ENCODE assay signal across 22 cellular contexts in the genomic region with DNA sequence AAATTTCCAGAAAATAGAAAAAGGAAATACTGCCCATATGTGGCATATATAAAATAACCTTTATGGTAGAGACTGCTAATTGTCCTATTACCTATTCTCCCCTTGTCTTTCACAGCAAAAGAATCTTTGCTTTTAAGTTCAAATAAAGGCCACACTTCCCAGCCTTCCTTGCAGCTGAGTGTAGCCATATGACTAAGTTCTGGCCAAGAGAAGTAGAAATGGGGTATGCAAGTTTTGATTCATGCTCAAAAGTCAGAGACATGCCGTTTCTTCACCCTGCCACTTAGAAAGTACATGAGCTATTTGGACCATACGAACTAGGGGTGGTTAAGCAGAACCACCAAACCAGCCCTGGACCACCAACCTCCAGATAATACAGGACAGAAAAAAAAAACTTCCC. TPM values are rescaled to one million over a fixed set of nuclear protein-coding genes. Genes with fewer than 3 reads are reported as not detected.
A peak's percentile ranks its signal among the peaks of the same experiment; 100 is the strongest.
DNase-seq lines count a peak whose midpoint lies in the region; ATAC-seq and TF ChIP-seq lines count a peak whose summit lies in the region.
"Had no signal": no experiment of that assay in that cellular context is flagged by ENCODE, and none has a peak within 500 bp of the region (broad histone marks: within the 10 kb centered on the region; RNA-seq: fewer than 3 reads in every experiment).

No MANE protein-coding gene starts in this region.

- no peaks in the 10 kb centered on the region for H4K20me1 ChIP-seq in IMR-90 (ENCODE audit: insufficient read depth, low read length)

- H2BK5ac ChIP-seq in IMR-90 (ENCODE audit: low read depth, low read length, poor library complexity, severe bottlenecking) (no peak overlapping the region), neuronal stem cell (ENCODE audit: low read length) (no peak overlapping the region)

- no peak overlapping the region for H2AK5ac ChIP-seq in IMR-90 (ENCODE audit: low read depth, low read length)
- no peak overlapping the region for H2AK5ac ChIP-seq in neuronal stem cell (ENCODE audit: low read depth, low read length)

- intact Hi-C loops in IMR-90 (cut with micrococcal nuclease): no loop called here
- intact Hi-C loops in activated T-helper 1 cell treated with anti-CD3 and anti-CD28 coated beads, Interleukin-12 subunit alpha, Interleukin-12 subunit beta, Interleukin-2, Interleukin-4 antibody, amounts not matched to agents 30 ng/mL and 10 ng/mL and 1 ng/mL, durations not matched to agents 14 hours and 24 hours and 36 hours (cut with micrococcal nuclease): loop anchor here (1.0 kb wide), 1 partner anchor 21 kb away; no protein-coding TSS in a partner anchor

- dilution Hi-C loops in IMR-90 (cut with HindIII; ENCODE audit: low sequenced_read_pairs, unreplicated experiment): no loop called here

- no peak overlapping the region for H3K18ac ChIP-seq in IMR-90 (ENCODE audit: low read depth, low read length)
- H3K18ac ChIP-seq in neuronal stem cell (ENCODE audit: low read length): no peak overlapping the region

- no CpG with 5 or more reads among the region's 2 CpGs for WGBS in IMR-90 (ENCODE audit: extremely low coverage in 2 of 2, insufficient read length in 1 of 2), 2 experiments
- whole genome bisulfite sequencing in neuronal stem cell (ENCODE audit: extremely low coverage in 2 of 2, insufficient read length in 2 of 2, insufficient replicate concordance in 1 of 2), 2 donors: no CpG with 5 or more reads among the region's 2 CpGs

- H3K23ac ChIP-seq in IMR-90 (ENCODE audit: low read depth, low read length) (no peak overlapping the region), neuronal stem cell (ENCODE audit: low read depth, low read length, poor library complexity) (no peak overlapping the region)

- no TSS peak for BruUV-seq in IMR-90 (replicated peaks; lab: Mats Ljungman, UMichigan)

- no peak for TF ChIP-seq CTCF in IMR-90 (conservative IDR thresholded peaks at IDR 0.05; ENCODE audit: low read depth, low read length)
- TF ChIP-seq CTCF in fibroblast of mammary gland (conservative IDR thresholded peaks at IDR 0.05; ENCODE audit: control insufficient read depth, insufficient read depth, low read depth, low read length): no peak

- H2BK15ac ChIP-seq in IMR-90 (ENCODE audit: low read depth, low read length): no peak overlapping the region
- no peak overlapping the region for H2BK15ac ChIP-seq in neuronal stem cell (ENCODE audit: low read length)

- H3K4me2 ChIP-seq in IMR-90 (ENCODE audit: low read depth, low read length) (no peak overlapping the region), neuronal stem cell (ENCODE audit: insufficient read depth, low read length, poor library complexity, severe bottlenecking) (no peak overlapping the region)

- no peaks in the 10 kb centered on the region for H3K36me3 Mint-ChIP-seq in activated T-helper 1 cell treated with anti-CD3 and anti-CD28 coated beads, Interleukin-12 subunit alpha, Interleukin-12 subunit beta, Interleukin-2, Interleukin-4 antibody, amounts not matched to agents 30 ng/mL and 10 ng/mL and 1 ng/mL, durations not matched to agents 14 hours and 24 hours and 36 hours (ENCODE audit: low read depth)
- H3K36me3 Mint-ChIP-seq: CD14-positive monocyte had no signal

- no peaks in the 10 kb centered on the region for H3K4me1 Mint-ChIP-seq in activated T-helper 1 cell treated with anti-CD3 and anti-CD28 coated beads, Interleukin-12 subunit alpha, Interleukin-12 subunit beta, Interleukin-2, Interleukin-4 antibody, amounts not matched to agents 30 ng/mL and 10 ng/mL and 1 ng/mL, durations not matched to agents 14 hours and 24 hours and 36 hours (ENCODE audit: low read depth)

- CTCF ChIA-PET in IMR-90 (lab: Yijun Ruan, JAX): interaction anchor here (0.7 kb wide), 1 partner anchor 312 kb away, joined by 3 read pairs; no protein-coding TSS in a partner anchor

- H3K4me3 Mint-ChIP-seq in activated T-helper 1 cell treated with anti-CD3 and anti-CD28 coated beads, Interleukin-12 subunit alpha, Interleukin-12 subunit beta, Interleukin-2, Interleukin-4 antibody, amounts not matched to agents 30 ng/mL and 10 ng/mL and 1 ng/mL, durations not matched to agents 14 hours and 24 hours and 36 hours: no peak overlapping the region
- H3K4me3 Mint-ChIP-seq: CD14-positive monocyte had no signal

- H3K9me3 ChIP-seq in IMR-90 (ENCODE audit: control insufficient read depth, insufficient read depth, low read length): no peaks in the 10 kb centered on the region
- H3K9me3 ChIP-seq in neuronal stem cell (replicated peaks in 1 of 2; ENCODE audit: control insufficient read depth in 2 of 2, insufficient read depth in 1 of 2, low read depth in 1 of 2, low read length in 2 of 2): no peaks in the 10 kb centered on the region

- no peak overlapping the region for H3K4me3 ChIP-seq in IMR-90 (ENCODE audit: insufficient read depth, low read depth, low read length)
- no peak overlapping the region for H3K4me3 ChIP-seq in fibroblast of mammary gland (ENCODE audit: control insufficient read depth, low read depth, low read length)
- no peak overlapping the region for H3K4me3 ChIP-seq in neuronal stem cell (ENCODE audit: low read length in 2 of 2)

- no peak overlapping the region for H2BK20ac ChIP-seq in IMR-90 (ENCODE audit: low read depth, low read length)

- peaks cover 2% of the 10 kb centered on the region; the same call in 1 of the 2 replicates for H3K4me1 ChIP-seq in IMR-90 (ENCODE audit: control insufficient read depth, insufficient read depth, low read length)
- peaks cover 5 to 7% of the 10 kb centered on the region in 2 donors for H3K4me1 ChIP-seq in neuronal stem cell (ENCODE audit: control insufficient read depth in 2 of 2, insufficient read depth in 1 of 2, low read depth in 1 of 2, low read length in 2 of 2)

- in situ Hi-C loops in IMR-90 (cut with MboI; ENCODE audit: low sequenced_read_pairs): no loop called here

- DNase-seq in IMR-90 (peak; percentile 38), amniotic epithelial cell (ENCODE audit: low read depth) (peak; percentile 35), fibroblast of mammary gland (ENCODE audit: low read depth) (peak; percentile 32), neuronal stem cell (ENCODE audit: low spot score) (no peak), T1000 (lab: John Stamatoyannopoulos, UW) (no peak)
- no peak for DNase-seq in activated T-helper 1 cell treated with anti-CD3 and anti-CD28 coated beads, Interleukin-12 subunit alpha, Interleukin-12 subunit beta, Interleukin-2, Interleukin-4 antibody, amounts not matched to agents 30 ng/mL and 10 ng/mL and 1 ng/mL, durations not matched to agents 14 hours and 24 hours and 36 hours (ENCODE audit: low spot score)
- DNase-seq: AML-193, DMS79 treated with DMSO at 0.1 percent for 48 hours, GDM1, HCEC 1CT, KG1, MV-4-11, NCI-H1694 treated with DMSO at 0.1 percent for 48 hours, NCI-H2107, NCI-H2227 treated with DMSO at 0.1 percent for 48 hours, NCI-H510A treated with DMSO at 0.1 percent for 48 hours, NCI-H774, PC-3, RPMI8226, SHP77 treated with DMSO at 0.1 percent for 48 hours had no signal

- peaks cover 2% of the 10 kb centered on the region for H3K9me1 ChIP-seq in IMR-90 (ENCODE audit: insufficient read depth, low read length)

- H3K56ac ChIP-seq in IMR-90 (ENCODE audit: extremely low read depth, insufficient read depth, low read length): no peak overlapping the region

- H3K27ac ChIP-seq in IMR-90 (ENCODE audit: insufficient read depth, low read length) (no peak overlapping the region), neuronal stem cell (replicated peaks; ENCODE audit: low read length) (no peak overlapping the region)

- POLR2A ChIA-PET in IMR-90 (lab: Charles Lee; ENCODE audit: unreplicated experiment): no interaction called here

- H4K91ac ChIP-seq in IMR-90 (ENCODE audit: insufficient read depth, low read depth, low read length) (no peak overlapping the region), neuronal stem cell (ENCODE audit: low read depth, low read length, poor library complexity) (no peak overlapping the region)

- no peak overlapping the region for H2BK12ac ChIP-seq in neuronal stem cell (ENCODE audit: low read length)

- no peak overlapping the region for H2AFZ ChIP-seq in IMR-90 (replicated peaks; ENCODE audit: low read length, poor library complexity)
- peak overlapping the region; percentile 23 for H2AFZ ChIP-seq in neuronal stem cell (ENCODE audit: low read length)

- ATAC-seq in IMR-90 (ENCODE audit: low read depth) (no peak; the same call in 1 of the 2 replicates), HG02884 (IDR thresholded peaks at IDR 0.05; ENCODE audit: unreplicated experiment) (no peak)
- ATAC-seq: PC-3 had no signal

- no peak overlapping the region for H3K4ac ChIP-seq in IMR-90 (ENCODE audit: low read depth, low read length)
- H3K4ac ChIP-seq in neuronal stem cell (ENCODE audit: low read length): no peak overlapping the region

- H3K79me1 ChIP-seq in IMR-90 (ENCODE audit: low read depth in 1 of 2, low read length in 2 of 2): no peaks in the 10 kb centered on the region
- no peaks in the 10 kb centered on the region for H3K79me1 ChIP-seq in neuronal stem cell (ENCODE audit: low read depth, low read length)

- H3K9ac ChIP-seq in IMR-90 (ENCODE audit: low read depth, low read length) (no peak overlapping the region), neuronal stem cell (ENCODE audit: low read depth, low read length, poor library complexity) (no peak overlapping the region)

- no peaks in the 10 kb centered on the region for H3K36me3 ChIP-seq in IMR-90 (ENCODE audit: control insufficient read depth, insufficient read depth, low read length)
- H3K36me3 ChIP-seq in neuronal stem cell (replicated peaks in 1 of 2; ENCODE audit: control insufficient read depth in 2 of 2, insufficient read depth in 2 of 2, low read length in 2 of 2): no peaks in the 10 kb centered on the region

- TF ChIP-seq POLR2A in IMR-90 (IDR thresholded peaks at IDR 0.05; ENCODE audit: low read depth, low read length): no peak

- H3K27ac Mint-ChIP-seq in activated T-helper 1 cell treated with anti-CD3 and anti-CD28 coated beads, Interleukin-12 subunit alpha, Interleukin-12 subunit beta, Interleukin-2, Interleukin-4 antibody, amounts not matched to agents 30 ng/mL and 10 ng/mL and 1 ng/mL, durations not matched to agents 14 hours and 24 hours and 36 hours: no peak overlapping the region
- H3K27ac Mint-ChIP-seq: CD14-positive monocyte had no signal

- no peak overlapping the region for H4K8ac ChIP-seq in IMR-90 (ENCODE audit: low read depth in 2 of 2, low read length in 2 of 2)
- no peak overlapping the region for H4K8ac ChIP-seq in neuronal stem cell (ENCODE audit: low read depth, low read length)

- H2BK120ac ChIP-seq in IMR-90 (ENCODE audit: low read depth, low read length) (no peak overlapping the region), neuronal stem cell (ENCODE audit: low read depth, low read length) (no peak overlapping the region)

- H3K9me3 Mint-ChIP-seq in activated T-helper 1 cell treated with anti-CD3 and anti-CD28 coated beads, Interleukin-12 subunit alpha, Interleukin-12 subunit beta, Interleukin-2, Interleukin-4 antibody, amounts not matched to agents 30 ng/mL and 10 ng/mL and 1 ng/mL, durations not matched to agents 14 hours and 24 hours and 36 hours: no peaks in the 10 kb centered on the region

- no peak overlapping the region for H3K14ac ChIP-seq in IMR-90 (replicated peaks; ENCODE audit: low read depth, low read length)
- no peak overlapping the region for H3K14ac ChIP-seq in neuronal stem cell (ENCODE audit: low read length)

- no peak overlapping the region for H2AK9ac ChIP-seq in IMR-90 (replicated peaks; ENCODE audit: low read depth, low read length, poor library complexity)

- no peak for TF ChIP-seq RAD21 in IMR-90 (IDR thresholded peaks at IDR 0.05; ENCODE audit: low read length)

- H3K27me3 ChIP-seq in IMR-90 (ENCODE audit: control insufficient read depth, insufficient read depth, low read length) (no peaks in the 10 kb centered on the region), neuronal stem cell (ENCODE audit: control insufficient read depth in 3 of 3, insufficient read depth in 3 of 3, low read depth in 1 of 3, low read length in 3 of 3) (no peaks in the 10 kb centered on the region)

- H4K5ac ChIP-seq in IMR-90 (ENCODE audit: low read depth, low read length): no peak overlapping the region

- peaks cover 15% of the 10 kb centered on the region for H3K27me3 Mint-ChIP-seq in activated T-helper 1 cell treated with anti-CD3 and anti-CD28 coated beads, Interleukin-12 subunit alpha, Interleukin-12 subunit beta, Interleukin-2, Interleukin-4 antibody, amounts not matched to agents 30 ng/mL and 10 ng/mL and 1 ng/mL, durations not matched to agents 14 hours and 24 hours and 36 hours (ENCODE audit: insufficient read depth)

RNA-seq across cellular contexts. Expression of gene S100A2, which starts 18.3 kb away (rescaled TPM):
- total RNA-seq in IMR-90 (2012; rRNA removed): 3.6 and 4.4 TPM in 2 replicates
- 7.9 and 9.5 TPM in 2 replicates for polyA plus RNA-seq in IMR-90 (2012; rRNA removed)
- 6.2 and 11.3 TPM in 2 replicates for polyA plus RNA-seq in IMR-90 (2012; cell fraction: cytosol; rRNA removed)
- polyA plus RNA-seq in IMR-90 (2012; cell fraction: nucleus; rRNA removed; ENCODE audit: low replicate concordance): 5.1 TPM in 2 replicates
- 0.86 TPM for polyA plus RNA-seq in neuronal stem cell (2013, experiment 1 of 2)
- 0.73 TPM for polyA plus RNA-seq in neuronal stem cell (2013, experiment 2 of 2)
- total RNA-seq in activated T-helper 1 cell treated with anti-CD3 and anti-CD28 coated beads, Interleukin-12 subunit alpha, Interleukin-12 subunit beta, Interleukin-2, Interleukin-4 antibody, amounts not matched to agents 30 ng/mL and 10 ng/mL and 1 ng/mL, durations not matched to agents 14 hours and 24 hours and 36 hours: 0.21 and 1.1 TPM in 2 replicates
- polyA plus RNA-seq: CD14-positive monocyte had no signal

RNA-seq across cellular contexts. Expression of gene S100A16, which starts 29.0 kb away (rescaled TPM):
- 201 and 226 TPM in 2 replicates for total RNA-seq in IMR-90 (2012; rRNA removed)
- polyA plus RNA-seq in IMR-90 (2012; rRNA removed): 515 and 543 TPM in 2 replicates
- 348 and 533 TPM in 2 replicates for polyA plus RNA-seq in IMR-90 (2012; cell fraction: cytosol; rRNA removed)
- 129 and 138 TPM in 2 replicates for polyA plus RNA-seq in IMR-90 (2012; cell fraction: nucleus; rRNA removed; ENCODE audit: low replicate concordance)
- polyA plus RNA-seq in neuronal stem cell (2013, experiment 1 of 2): 9.6 TPM
- 9.3 TPM for polyA plus RNA-seq in neuronal stem cell (2013, experiment 2 of 2)
- not detected in 2 replicates for total RNA-seq in activated T-helper 1 cell treated with anti-CD3 and anti-CD28 coated beads, Interleukin-12 subunit alpha, Interleukin-12 subunit beta, Interleukin-2, Interleukin-4 antibody, amounts not matched to agents 30 ng/mL and 10 ng/mL and 1 ng/mL, durations not matched to agents 14 hours and 24 hours and 36 hours
- polyA plus RNA-seq: CD14-positive monocyte had no signal

RNA-seq across cellular contexts. Expression of gene S100A14, which starts 32.1 kb away (rescaled TPM):
- not detected in 2 replicates for total RNA-seq in IMR-90 (2012; rRNA removed)
- 0.10 and 0.14 TPM in 2 replicates for polyA plus RNA-seq in IMR-90 (2012; rRNA removed)
- 0.13 and 0.16 TPM in 2 replicates for polyA plus RNA-seq in IMR-90 (2012; cell fraction: cytosol; rRNA removed)
- 0.22 and 0.63 TPM in 2 replicates for polyA plus RNA-seq in IMR-90 (2012; cell fraction: nucleus; rRNA removed; ENCODE audit: low replicate concordance)
- 0.04 TPM for polyA plus RNA-seq in neuronal stem cell (2013, experiment 1 of 2)
- polyA plus RNA-seq in neuronal stem cell (2013, experiment 2 of 2): not detected
- total RNA-seq in activated T-helper 1 cell treated with anti-CD3 and anti-CD28 coated beads, Interleukin-12 subunit alpha, Interleukin-12 subunit beta, Interleukin-2, Interleukin-4 antibody, amounts not matched to agents 30 ng/mL and 10 ng/mL and 1 ng/mL, durations not matched to agents 14 hours and 24 hours and 36 hours: 0.16 TPM in 1 of 2 replicates, not detected in the other
- polyA plus RNA-seq: CD14-positive monocyte had no signal

RNA-seq across cellular contexts. Expression of gene S100A3, which starts 34.9 kb away (rescaled TPM):
- total RNA-seq in IMR-90 (2012; rRNA removed): 1.4 and 2.9 TPM in 2 replicates
- polyA plus RNA-seq in IMR-90 (2012; rRNA removed): 4.5 and 6.2 TPM in 2 replicates
- polyA plus RNA-seq in IMR-90 (2012; cell fraction: cytosol; rRNA removed): 5.1 and 8.9 TPM in 2 replicates
- polyA plus RNA-seq in IMR-90 (2012; cell fraction: nucleus; rRNA removed; ENCODE audit: low replicate concordance): 3.3 and 5.1 TPM in 2 replicates
- polyA plus RNA-seq in neuronal stem cell (2013, experiment 1 of 2): 0.07 TPM
- polyA plus RNA-seq in neuronal stem cell (2013, experiment 2 of 2): 0.15 TPM
- not detected in 2 replicates for total RNA-seq in activated T-helper 1 cell treated with anti-CD3 and anti-CD28 coated beads, Interleukin-12 subunit alpha, Interleukin-12 subunit beta, Interleukin-2, Interleukin-4 antibody, amounts not matched to agents 30 ng/mL and 10 ng/mL and 1 ng/mL, durations not matched to agents 14 hours and 24 hours and 36 hours

RNA-seq across cellular contexts. Expression of gene S100A4, which starts 38.4 kb away (rescaled TPM):
- 5.6 and 7.5 TPM in 2 replicates for total RNA-seq in IMR-90 (2012; rRNA removed)
- polyA plus RNA-seq in IMR-90 (2012; rRNA removed): 15.0 and 16.6 TPM in 2 replicates
- polyA plus RNA-seq in IMR-90 (2012; cell fraction: cytosol; rRNA removed): 17.1 and 25.7 TPM in 2 replicates
- 3.3 and 5.2 TPM in 2 replicates for polyA plus RNA-seq in IMR-90 (2012; cell fraction: nucleus; rRNA removed; ENCODE audit: low replicate concordance)
- 51.2 TPM for polyA plus RNA-seq in neuronal stem cell (2013, experiment 1 of 2)
- 52.2 TPM for polyA plus RNA-seq in neuronal stem cell (2013, experiment 2 of 2)
- 165 and 167 TPM in 2 replicates for total RNA-seq in activated T-helper 1 cell treated with anti-CD3 and anti-CD28 coated beads, Interleukin-12 subunit alpha, Interleukin-12 subunit beta, Interleukin-2, Interleukin-4 antibody, amounts not matched to agents 30 ng/mL and 10 ng/mL and 1 ng/mL, durations not matched to agents 14 hours and 24 hours and 36 hours

Comparison
In these comparisons a context has a peak if more than half of its experiments do, and no peak if none do; other contexts are left out.
1. DNase-seq: peak in IMR-90 (single experiment), amniotic epithelial cell (single experiment) and fibroblast of mammary gland (single experiment); none in neuronal stem cell (single experiment), activated T-helper 1 cell treated with anti-CD3 and anti-CD28 coated beads, Interleukin-12 subunit alpha, Interleukin-12 subunit beta, Interleukin-2, Interleukin-4 antibody, amounts not matched to agents 30 ng/mL and 10 ng/mL and 1 ng/mL, durations not matched to agents 14 hours and 24 hours and 36 hours (single experiment) and T1000 (single experiment).
2. RNA of gene S100A16, which starts 29.0 kb away (total RNA-seq): 201 to 226 TPM in IMR-90; not detected in activated T-helper 1 cell treated with anti-CD3 and anti-CD28 coated beads, Interleukin-12 subunit alpha, Interleukin-12 subunit beta, Interleukin-2, Interleukin-4 antibody, amounts not matched to agents 30 ng/mL and 10 ng/mL and 1 ng/mL, durations not matched to agents 14 hours and 24 hours and 36 hours; every median in the first group is over 100 times any median in the second.